8 cellular contexts compared by ENCODE assay signal in genomic region chr5:139711067-139711851, GRCh38.
DNase-seq lines count a peak whose midpoint lies in the region; ATAC-seq and TF ChIP-seq lines count a peak whose summit lies in the region.

No MANE protein-coding gene starts in this region.

- DNase-seq in SIG-M5 treated with dmso at 0.1 percent for 504 hours (lab: John Stamatoyannopoulos, UW; ENCODE audit: unreplicated experiment) (peak; percentile 58), SIG-M5 (lab: John Stamatoyannopoulos, UW) (no peak), NCI-H128 (lab: John Stamatoyannopoulos, UW; ENCODE audit: unreplicated experiment) (peak; percentile 5), cerebellum (ENCODE audit: low spot score) (peak; percentile 81), left colon (peak in 1 of 2 donors; percentile 44)
- DNase-seq in stimulated activated CD4-positive, alpha-beta T cell treated with anti-CD3 and anti-CD28 coated beads, Interleukin-4, amount 100 ng/mL, for 48 hours (ENCODE audit: low read depth in 2 of 2), result peak; percentile 37 to 44

- peak; percentile 21 for ATAC-seq in left colon
- ATAC-seq in HG03565 (IDR thresholded peaks at IDR 0.05; ENCODE audit: unreplicated experiment), result no peak

- intact Hi-C loops in left colon (cut with DNase I, micrococcal nuclease), result no loop called here

- H3K4me3 ChIP-seq in WI38 (ENCODE audit: low read depth, low read length), result peak overlapping the region; percentile 63

- TF ChIP-seq CTCF in WI38 (IDR thresholded peaks at IDR 0.05; ENCODE audit: low read depth, low read length), result no peak
